Comparison of ENCODE assay signal across 9 cellular contexts in genomic region chr7:83410989-83411591, GRCh38.
DNase-seq lines count a peak whose midpoint lies in the region; ATAC-seq, FAIRE-seq and TF ChIP-seq lines count a peak whose summit lies in the region.
"Had no signal": no experiment of that assay in that cellular context is flagged by ENCODE, and none has a peak within 500 bp of the region (broad histone marks: within the 10 kb centered on the region; RNA-seq: fewer than 3 reads in every experiment).

No MANE protein-coding gene starts in this region.

- no TSS peak for BruUV-seq in OCI-LY7 (replicated peaks; lab: Mats Ljungman, UMichigan)

- H3K9me3 Mint-ChIP-seq in endothelial cell (ENCODE audit: unreplicated experiment): no peaks in the 10 kb centered on the region
- no peaks in the 10 kb centered on the region for H3K9me3 Mint-ChIP-seq in activated naive CD4-positive, alpha-beta T cell treated with anti-CD3 and anti-CD28 coated beads, Interleukin-2, amount 10 ng/mL, durations not matched to agents 7 days and 5 days

- FAIRE-seq in pancreas (lab: Jason Lieb, UNC): peak; percentile 95

- no peaks in the 10 kb centered on the region for H3K9me2 ChIP-seq in OCI-LY7 (ENCODE audit: insufficient read depth, low read length)

- no peaks in the 10 kb centered on the region for H3K9me3 ChIP-seq in OCI-LY7 (ENCODE audit: low read length)
- H3K9me3 ChIP-seq in pancreas: no peaks in the 10 kb centered on the region

- DNase-seq in activated CD4-positive, alpha-beta T cell treated with anti-CD3 and anti-CD28 coated beads for 48 hours: peak; percentile 6
- no peak for DNase-seq in activated CD4-positive, alpha-beta T cell treated with anti-CD3 and anti-CD28 coated beads for 4 hours
- DNase-seq in OCI-LY7 (ENCODE audit: low spot score): peak; percentile 43
- no peak for DNase-seq in endothelial cell (ENCODE audit: low spot score)
- peak in 1 of 6 donors; percentile 32 for DNase-seq in pancreas
- DNase-seq in activated naive CD4-positive, alpha-beta T cell treated with anti-CD3 and anti-CD28 coated beads, Interleukin-2, amount 10 ng/mL, durations not matched to agents 7 days and 5 days: no peak

- no peak overlapping the region for H3K4me2 ChIP-seq in OCI-LY7 (ENCODE audit: low read length)

- POLR2A ChIA-PET in OCI-LY7 (lab: Charles Lee): no interaction called here

- intact Hi-C loops in OCI-LY7 (cut with micrococcal nuclease; ENCODE audit: unreplicated experiment) (loop anchor here (1.0 to 2.0 kb wide), 2 partner anchors 104 to 245 kb away; no protein-coding TSS in a partner anchor), pancreas (cut with DNase I) (loop anchor here in 1 of 3 donors (5.0 kb wide), 1 partner anchor 246 kb away; no protein-coding TSS in a partner anchor)

- no peak overlapping the region for H3K4me3 Mint-ChIP-seq in endothelial cell (ENCODE audit: unreplicated experiment)
- H3K4me3 Mint-ChIP-seq in activated naive CD4-positive, alpha-beta T cell treated with anti-CD3 and anti-CD28 coated beads, Interleukin-2, amount 10 ng/mL, durations not matched to agents 7 days and 5 days: no peak overlapping the region
- H3K4me3 Mint-ChIP-seq: activated naive CD8-positive, alpha-beta T cell had no signal

- H3K79me2 ChIP-seq in OCI-LY7 (ENCODE audit: insufficient read depth, low read depth, low read length): no peaks in the 10 kb centered on the region

- 29 to 30% methylated on average over 3 of the region's 3 CpGs for WGBS in pancreas, 2 donors

- CTCF ChIA-PET in OCI-LY7 (lab: Charles Lee; ENCODE audit: unreplicated experiment): no interaction called here
- CTCF ChIA-PET in activated naive CD4-positive, alpha-beta T cell treated with anti-CD3 and anti-CD28 coated beads, Interleukin-2, amount 10 ng/mL, durations not matched to agents 7 days and 5 days (lab: Charles Lee): no interaction called here

- TF ChIP-seq CTCF in OCI-LY7 (conservative IDR thresholded peaks at IDR 0.05; ENCODE audit: low read length) (peak; percentile 86), endothelial cell (IDR thresholded peaks at IDR 0.05; ENCODE audit: unreplicated experiment) (peak; percentile 87), pancreas (IDR thresholded peaks at IDR 0.05) (peak; percentile 34 to 55 (median 46))

- H3K27ac Mint-ChIP-seq in endothelial cell (ENCODE audit: unreplicated experiment): no peak overlapping the region
- H3K27ac Mint-ChIP-seq in activated naive CD4-positive, alpha-beta T cell treated with anti-CD3 and anti-CD28 coated beads, Interleukin-2, amount 10 ng/mL, durations not matched to agents 7 days and 5 days: no peak overlapping the region
- H3K27ac Mint-ChIP-seq: activated naive CD8-positive, alpha-beta T cell had no signal

- H3K4me3 ChIP-seq in OCI-LY7 (ENCODE audit: low read depth, low read length, poor library complexity, severe bottlenecking) (no peak overlapping the region), pancreas (no peak overlapping the region)

- no peaks in the 10 kb centered on the region for H3K36me3 ChIP-seq in OCI-LY7 (ENCODE audit: insufficient read depth, low read length)
- H3K36me3 ChIP-seq in pancreas: no peaks in the 10 kb centered on the region

- no peaks in the 10 kb centered on the region for H3K27me3 ChIP-seq in pancreas

- H3K4me1 ChIP-seq in OCI-LY7 (ENCODE audit: insufficient read depth, low read length, poor library complexity, severe bottlenecking) (no peaks in the 10 kb centered on the region), pancreas (no peaks in the 10 kb centered on the region)

- ATAC-seq in HG03565 (IDR thresholded peaks at IDR 0.05; ENCODE audit: unreplicated experiment): peak; percentile 69
- ATAC-seq in pancreas: peak in 3 of 4 donors; percentile 63 to 68 (median 65)
- ATAC-seq in GM21447 (IDR thresholded peaks at IDR 0.05; ENCODE audit: unreplicated experiment): no peak

- no peaks in the 10 kb centered on the region for H4K20me1 ChIP-seq in OCI-LY7 (ENCODE audit: insufficient read depth, low read length)

- H2AFZ ChIP-seq in OCI-LY7 (ENCODE audit: low read length): no peak overlapping the region

- H3K36me3 Mint-ChIP-seq in endothelial cell (ENCODE audit: low read depth, unreplicated experiment): no peaks in the 10 kb centered on the region
- H3K36me3 Mint-ChIP-seq in activated naive CD4-positive, alpha-beta T cell treated with anti-CD3 and anti-CD28 coated beads, Interleukin-2, amount 10 ng/mL, durations not matched to agents 7 days and 5 days: no peaks in the 10 kb centered on the region
- H3K36me3 Mint-ChIP-seq: activated naive CD8-positive, alpha-beta T cell had no signal

- no peaks in the 10 kb centered on the region for H3K27me3 Mint-ChIP-seq in endothelial cell (ENCODE audit: unreplicated experiment)
- H3K27me3 Mint-ChIP-seq in activated naive CD4-positive, alpha-beta T cell treated with anti-CD3 and anti-CD28 coated beads, Interleukin-2, amount 10 ng/mL, durations not matched to agents 7 days and 5 days: no peaks in the 10 kb centered on the region
- H3K27me3 Mint-ChIP-seq: activated naive CD8-positive, alpha-beta T cell had no signal

- no peaks in the 10 kb centered on the region for H3K4me1 Mint-ChIP-seq in endothelial cell (ENCODE audit: unreplicated experiment)
- H3K4me1 Mint-ChIP-seq in activated naive CD4-positive, alpha-beta T cell treated with anti-CD3 and anti-CD28 coated beads, Interleukin-2, amount 10 ng/mL, durations not matched to agents 7 days and 5 days: no peaks in the 10 kb centered on the region

- H3K27ac ChIP-seq in OCI-LY7 (ENCODE audit: low read depth, low read length, poor library complexity, severe bottlenecking) (no peak overlapping the region), pancreas (no peak overlapping the region)

Comparison
In these comparisons a context has a peak if more than half of its experiments do, and no peak if none do; other contexts are left out.
1. DNase-seq: peak in activated CD4-positive, alpha-beta T cell treated with anti-CD3 and anti-CD28 coated beads for 48 hours (single experiment) and OCI-LY7 (single experiment); none in activated CD4-positive, alpha-beta T cell treated with anti-CD3 and anti-CD28 coated beads for 4 hours (0 of 2), endothelial cell (single experiment) and activated naive CD4-positive, alpha-beta T cell treated with anti-CD3 and anti-CD28 coated beads, Interleukin-2, amount 10 ng/mL, durations not matched to agents 7 days and 5 days (single experiment).
2. Peak in every context shown above with its lines, with median percentiles within 50 percentile points of each other: CTCF ChIP-seq.